Comparison of ENCODE assay signal across 16 cellular contexts in genomic region chr18:49059028-49059670, GRCh38.
DNase-seq lines count a peak whose midpoint lies in the region; ATAC-seq and TF ChIP-seq lines count a peak whose summit lies in the region.
"Had no signal": no experiment of that assay in that cellular context is flagged by ENCODE, and none has a peak within 500 bp of the region (broad histone marks: within the 10 kb centered on the region; RNA-seq: fewer than 3 reads in every experiment).

No MANE protein-coding gene starts in this region.

- H3K36me3 Mint-ChIP-seq in osteocyte (ENCODE audit: unreplicated experiment): peaks cover 2% of the 10 kb centered on the region
- H3K36me3 Mint-ChIP-seq: natural killer cell treated with Interleukin-12 subunit alpha and Interleukin-12 subunit beta and Interleukin-15 and Interleukin-18, amount 100 ng/mL, for 72 hours had no signal

- peaks cover 13% of the 10 kb centered on the region for H3K4me1 Mint-ChIP-seq in osteocyte (ENCODE audit: unreplicated experiment)

- H3K27me3 ChIP-seq in cardiac muscle cell (no peaks in the 10 kb centered on the region), heart left ventricle (no peaks in the 10 kb centered on the region)
- H3K27me3 ChIP-seq: breast epithelium had no signal

- H3K27ac ChIP-seq in cardiac muscle cell: no peak overlapping the region
- H3K27ac ChIP-seq in heart left ventricle: no peak overlapping the region
- H3K27ac ChIP-seq: breast epithelium had no signal

- H3K4me3 ChIP-seq in cardiac muscle cell (no peak overlapping the region), heart left ventricle (no peak overlapping the region), NB4 (ENCODE audit: low read depth, low read length) (no peak overlapping the region), choroid plexus epithelial cell (ENCODE audit: low read depth, low read length) (no peak overlapping the region)
- H3K4me3 ChIP-seq: breast epithelium had no signal

- H3K9me3 ChIP-seq in cardiac muscle cell (ENCODE audit: low read depth) (no peaks in the 10 kb centered on the region), heart left ventricle (no peaks in the 10 kb centered on the region)
- H3K9me3 ChIP-seq: breast epithelium had no signal

- intact Hi-C loops in heart left ventricle (cut with DNase I): no loop called here

- H3K27me3 Mint-ChIP-seq in osteocyte (ENCODE audit: unreplicated experiment): no peaks in the 10 kb centered on the region
- H3K27me3 Mint-ChIP-seq: activated T-helper 17 cell treated with anti-CD3 and anti-CD28 coated beads, Interleukin-2, amount 50 U/mL, for 72 hours; B cell; IgD-negative memory B cell; natural killer cell treated with Interleukin-12 subunit alpha and Interleukin-12 subunit beta and Interleukin-15 and Interleukin-18, amount 100 ng/mL, for 72 hours had no signal

- no peaks in the 10 kb centered on the region for H3K9me3 Mint-ChIP-seq in osteocyte (ENCODE audit: unreplicated experiment)
- H3K9me3 Mint-ChIP-seq: activated T-helper 17 cell treated with anti-CD3 and anti-CD28 coated beads, Interleukin-2, amount 50 U/mL, for 72 hours; IgD-negative memory B cell; natural killer cell treated with Interleukin-12 subunit alpha and Interleukin-12 subunit beta and Interleukin-15 and Interleukin-18, amount 100 ng/mL, for 72 hours had no signal

- no peak for TF ChIP-seq POLR2A in heart left ventricle (IDR thresholded peaks at IDR 0.05)
- no peak for TF ChIP-seq POLR2A in NB4 (IDR thresholded peaks at IDR 0.05; ENCODE audit: extremely low read depth, insufficient read length)

- H3K4me3 Mint-ChIP-seq in osteocyte (ENCODE audit: unreplicated experiment): no peak overlapping the region
- H3K4me3 Mint-ChIP-seq: activated T-helper 17 cell treated with anti-CD3 and anti-CD28 coated beads, Interleukin-2, amount 50 U/mL, for 72 hours; B cell; IgD-negative memory B cell; natural killer cell treated with Interleukin-12 subunit alpha and Interleukin-12 subunit beta and Interleukin-15 and Interleukin-18, amount 100 ng/mL, for 72 hours had no signal

- H3K27ac Mint-ChIP-seq in osteocyte (ENCODE audit: unreplicated experiment): no peak overlapping the region
- H3K27ac Mint-ChIP-seq: activated T-helper 17 cell treated with anti-CD3 and anti-CD28 coated beads, Interleukin-2, amount 50 U/mL, for 72 hours; B cell had no signal

- ATAC-seq in heart left ventricle: no peak
- ATAC-seq: activated T-helper 17 cell treated with anti-CD3 and anti-CD28 coated beads, Interleukin-2, amount 50 U/mL, for 72 hours; natural killer cell treated with Interleukin-12 subunit alpha and Interleukin-12 subunit beta and Interleukin-15 and Interleukin-18, amount 100 ng/mL, for 72 hours had no signal

- no peak for DNase-seq in cardiac muscle cell (ENCODE audit: low read depth in 1 of 2, low spot score in 1 of 2)
- DNase-seq in heart left ventricle: no peak
- peak; percentile 39 for DNase-seq in NB4 (ENCODE audit: low read depth)
- DNase-seq in choroid plexus epithelial cell (ENCODE audit: low read depth): peak; percentile 65
- DNase-seq in osteocyte (ENCODE audit: extremely low spot score, unreplicated experiment): no peak
- no peak for DNase-seq in middle frontal gyrus (ENCODE audit: extremely low spot score, low spot score)
- DNase-seq in effector CD8-positive, alpha-beta T cell (lab: John Stamatoyannopoulos, UW): no peak
- no peak for DNase-seq in activated naive CD4-positive, alpha-beta T cell (lab: John Stamatoyannopoulos, UW)
- DNase-seq: H7, NCI-H226, small intestine had no signal

- WGBS in heart left ventricle, 4 donors: 89 to 93% (median 91%) methylated on average over 5 of the region's 5 CpGs

- H3K36me3 ChIP-seq in cardiac muscle cell (no peaks in the 10 kb centered on the region), heart left ventricle (no peaks in the 10 kb centered on the region)
- H3K36me3 ChIP-seq: breast epithelium had no signal

- peaks cover 14% of the 10 kb centered on the region for H3K4me1 ChIP-seq in cardiac muscle cell (ENCODE audit: low read depth)
- peaks cover 0 to 36% (median 21%) of the 10 kb centered on the region in 12 donors for H3K4me1 ChIP-seq in heart left ventricle
- H3K4me1 ChIP-seq: breast epithelium had no signal

- TF ChIP-seq CTCF in cardiac muscle cell (IDR thresholded peaks at IDR 0.05; ENCODE audit: low read depth, low read length) (peak; percentile 27), heart left ventricle (IDR thresholded peaks at IDR 0.05) (peak in 3 of 12 donors; percentile 7 to 25 (median 10)), NB4 (IDR thresholded peaks at IDR 0.05; ENCODE audit: low read depth, low read length) (peak; percentile 11), choroid plexus epithelial cell (conservative IDR thresholded peaks at IDR 0.05; ENCODE audit: low read depth, low read length) (peak; percentile 69), osteocyte (IDR thresholded peaks at IDR 0.05) (peak; percentile 38)

Comparison
In these comparisons a context has a peak if more than half of its experiments do, and no peak if none do; other contexts are left out.
1. DNase-seq: peak in NB4 (single experiment) and choroid plexus epithelial cell (single experiment); none in cardiac muscle cell (0 of 2), heart left ventricle (0 of 5), osteocyte (single experiment), middle frontal gyrus (single experiment), effector CD8-positive, alpha-beta T cell (single experiment) and activated naive CD4-positive, alpha-beta T cell (0 of 4).